ENCODE assay signal across 10 cellular contexts in the genomic region with DNA sequence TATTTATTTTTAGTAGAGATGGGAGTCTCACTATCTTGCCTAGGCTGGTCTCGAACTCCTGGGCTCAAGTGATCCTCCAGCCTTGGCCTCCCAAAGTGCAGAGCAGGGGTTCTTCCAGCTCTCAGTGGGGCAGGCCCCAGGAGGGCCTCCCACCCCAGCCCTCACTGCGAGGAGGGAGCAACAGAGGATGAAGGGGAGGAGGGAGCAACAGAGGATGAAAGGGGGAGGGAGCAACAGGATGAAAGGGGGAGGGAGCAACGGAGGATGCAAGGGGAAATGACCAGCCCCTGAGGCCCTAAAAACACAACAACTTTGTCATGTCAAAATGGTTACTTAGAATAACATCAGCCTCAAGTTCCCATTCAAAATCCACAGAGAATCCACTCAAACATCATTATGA. TPM values are rescaled to one million over a fixed set of nuclear protein-coding genes. Genes with fewer than 3 reads are reported as not detected.
A peak's percentile ranks its signal among the peaks of the same experiment; 100 is the strongest.
DNase-seq lines count a peak whose midpoint lies in the region; ATAC-seq, FAIRE-seq and TF ChIP-seq lines count a peak whose summit lies in the region.
"Had no signal": no experiment of that assay in that cellular context is flagged by ENCODE, and none has a peak within 500 bp of the region (broad histone marks: within the 10 kb centered on the region; RNA-seq: fewer than 3 reads in every experiment).

No MANE protein-coding gene starts in this region.

- H3K27ac Mint-ChIP-seq in activated naive CD8-positive, alpha-beta T cell treated with anti-CD3 and anti-CD28 coated beads, Interleukin-2, amount 10 ng/mL, durations not matched to agents 7 days and 5 days, result peak overlapping the region; percentile 98

- peaks cover 58% of the 10 kb centered on the region for H3K36me3 ChIP-seq in KOPT-K1 (ENCODE audit: insufficient read depth, low read length)

- FAIRE-seq in GM12891 (lab: Jason Lieb, UNC) (peak; percentile 9), GM19239 (lab: Jason Lieb, UNC) (no peak), GM12892 (lab: Jason Lieb, UNC) (no peak)

- H3K36me3 Mint-ChIP-seq in activated naive CD8-positive, alpha-beta T cell treated with anti-CD3 and anti-CD28 coated beads, Interleukin-2, amount 10 ng/mL, durations not matched to agents 7 days and 5 days, result peaks cover 65% of the 10 kb centered on the region

- peak overlapping the region; percentile 70 for H3K4me3 Mint-ChIP-seq in activated naive CD8-positive, alpha-beta T cell treated with anti-CD3 and anti-CD28 coated beads, Interleukin-2, amount 10 ng/mL, durations not matched to agents 7 days and 5 days

- peak; percentile 40 for ATAC-seq in activated naive CD8-positive, alpha-beta T cell treated with anti-CD3 and anti-CD28 coated beads, Interleukin-2, amount 10 ng/mL, durations not matched to agents 7 days and 5 days (ENCODE audit: low read depth)
- ATAC-seq: PC-3 had no signal

- no peak overlapping the region for H3K4me3 ChIP-seq in skin epidermis

- no peaks in the 10 kb centered on the region for H3K9me3 ChIP-seq in KOPT-K1 (ENCODE audit: insufficient read depth, low read length, poor library complexity, severe bottlenecking)

- DNase-seq in GM12891 (ENCODE audit: insufficient read length, low spot score), result no peak
- DNase-seq in activated naive CD8-positive, alpha-beta T cell treated with anti-CD3 and anti-CD28 coated beads, Interleukin-2, amount 10 ng/mL, durations not matched to agents 7 days and 5 days, result peak; percentile 52
- no peak for DNase-seq in NCI-H345 treated with DMSO at 0.1 percent for 48 hours (lab: John Stamatoyannopoulos, UW; ENCODE audit: unreplicated experiment)
- no peak for DNase-seq in GM19239 (ENCODE audit: insufficient read length, low spot score)
- DNase-seq in GM12892 (ENCODE audit: insufficient read length), result no peak
- DNase-seq: KG1, mesendoderm, PC-3 had no signal

- peak overlapping the region; percentile 98 for H3K27ac ChIP-seq in KOPT-K1 (ENCODE audit: low read depth, low read length, poor library complexity, severe bottlenecking)
- peak overlapping the region in 11 of 21 experiments; percentile 8 to 93 (median 60) for H3K27ac ChIP-seq in skin epidermis

- POLR2A ChIA-PET in activated naive CD8-positive, alpha-beta T cell treated with anti-CD3 and anti-CD28 coated beads, Interleukin-2, amount 10 ng/mL, durations not matched to agents 7 days and 5 days (lab: Charles Lee), result interaction anchor here (0.7 to 5.1 kb wide), 11 partner anchors 9 to 147 kb away, joined by 3 to 80 read pairs (median 4); partner anchors contain the start of genes CORO2A, NANS, TBC1D2 and TRIM14

- peaks cover 68% of the 10 kb centered on the region for H3K4me1 Mint-ChIP-seq in activated naive CD8-positive, alpha-beta T cell treated with anti-CD3 and anti-CD28 coated beads, Interleukin-2, amount 10 ng/mL, durations not matched to agents 7 days and 5 days

- no peak for TF ChIP-seq POLR2A in GM12891 (IDR thresholded peaks at IDR 0.05; ENCODE audit: low read depth, low read length)
- no peak for TF ChIP-seq POLR2A in GM12892 (IDR thresholded peaks at IDR 0.05; ENCODE audit: low read depth, low read length)

- no peaks in the 10 kb centered on the region for H3K9me3 Mint-ChIP-seq in activated naive CD8-positive, alpha-beta T cell treated with anti-CD3 and anti-CD28 coated beads, Interleukin-2, amount 10 ng/mL, durations not matched to agents 7 days and 5 days

- no peaks in the 10 kb centered on the region for H3K27me3 Mint-ChIP-seq in activated naive CD8-positive, alpha-beta T cell treated with anti-CD3 and anti-CD28 coated beads, Interleukin-2, amount 10 ng/mL, durations not matched to agents 7 days and 5 days

TF ChIP-seq in GM12891, 5 proteins besides CTCF, POLR2A, EP300 and RAD21:
- TF ChIP-seq TAF1 (IDR thresholded peaks at IDR 0.05; ENCODE audit: low read depth, low read length) (no peak), PAX5 (IDR thresholded peaks at IDR 0.05; ENCODE audit: insufficient read depth, low read length, severe bottlenecking) (no peak), SPI1 (IDR thresholded peaks at IDR 0.05; ENCODE audit: low read depth, low read length) (no peak), POU2F2 (IDR thresholded peaks at IDR 0.05; ENCODE audit: low read depth, low read length) (no peak), POLR2AphosphoS5 (IDR thresholded peaks at IDR 0.05; ENCODE audit: low read depth, low read length) (no peak)

RNA-seq across cellular contexts. Expression of gene TRIM14, which starts 10.0 kb away (rescaled TPM):
- polyA plus RNA-seq in GM12891 (2012; ENCODE audit: low read depth, missing spikeins), result 20.0 TPM
- 100 to 1,000 TPM in 1 of 2 experiments, 10 to 100 TPM in 1; 99.0 to 108 TPM for total RNA-seq in activated naive CD8-positive, alpha-beta T cell treated with anti-CD3 and anti-CD28 coated beads, Interleukin-2, amount 10 ng/mL, durations not matched to agents 7 days and 5 days
- polyA plus RNA-seq in GM12892 (2012; ENCODE audit: missing spikeins), result 20.8 TPM

RNA-seq across cellular contexts. Expression of gene NANS, which starts 52.5 kb away (rescaled TPM):
- polyA plus RNA-seq in GM12891 (2012; ENCODE audit: low read depth, missing spikeins), result 53.0 TPM
- 10 to 100 TPM; 30.0 to 31.1 TPM for total RNA-seq in activated naive CD8-positive, alpha-beta T cell treated with anti-CD3 and anti-CD28 coated beads, Interleukin-2, amount 10 ng/mL, durations not matched to agents 7 days and 5 days
- polyA plus RNA-seq in GM12892 (2012; ENCODE audit: missing spikeins), result 45.7 TPM
